In genomic region chrX:144732588-144732987, GRCh38 we compare ENCODE assay signal across 14 cellular contexts.
"Had no signal": no experiment of that assay in that cellular context is flagged by ENCODE, and none has a peak within 500 bp of the region (broad histone marks: within the 10 kb centered on the region; RNA-seq: fewer than 3 reads in every experiment).

No MANE protein-coding gene starts in this region.

- H3K27ac ChIP-seq: cardiac muscle cell, gastroesophageal sphincter, lower lobe of right lung, pancreas, skin epidermis, stomach, thyroid gland, uterus had no signal

- H3K4me1 ChIP-seq: gastroesophageal sphincter, lower lobe of right lung, pancreas, stomach, thyroid gland, uterus had no signal

- H3K9me3 ChIP-seq: gastroesophageal sphincter, lower lobe of right lung, pancreas, stomach, thyroid gland, uterus had no signal

- H3K9me3 Mint-ChIP-seq: activated naive CD8-positive, alpha-beta T cell treated with anti-CD3 and anti-CD28 coated beads for 36 hours had no signal

- H3K36me3 Mint-ChIP-seq: activated naive CD8-positive, alpha-beta T cell treated with anti-CD3 and anti-CD28 coated beads for 36 hours; naive B cell had no signal

- H3K27me3 Mint-ChIP-seq: activated naive CD8-positive, alpha-beta T cell treated with anti-CD3 and anti-CD28 coated beads for 36 hours; naive B cell had no signal

- ATAC-seq: gastroesophageal sphincter, lower lobe of right lung, pancreas had no signal

- H3K27me3 ChIP-seq: cardiac muscle cell, gastroesophageal sphincter, stomach, thyroid gland, uterus had no signal

- H3K4me3 Mint-ChIP-seq: activated naive CD8-positive, alpha-beta T cell treated with anti-CD3 and anti-CD28 coated beads for 36 hours; naive B cell had no signal

- H3K4me1 Mint-ChIP-seq: activated naive CD8-positive, alpha-beta T cell treated with anti-CD3 and anti-CD28 coated beads for 36 hours; naive B cell had no signal

- H3K4me3 ChIP-seq: cardiac muscle cell, gastroesophageal sphincter, lower lobe of right lung, pancreas, skin epidermis, stomach, thyroid gland, uterus had no signal

- DNase-seq: activated gamma-delta T cell; activated naive CD8-positive, alpha-beta T cell treated with anti-CD3 and anti-CD28 coated beads for 36 hours; activated T-cell treated with anti-CD3 and anti-CD28 coated beads, Interleukin-2, amount 50 U/mL, for 48 hours; lower lobe of right lung; naive B cell; pancreas; stimulated activated CD4-positive, alpha-beta T cell treated with anti-CD3 and anti-CD28 coated beads, Interleukin-4, amount 100 ng/mL, for 4 hours; stomach; thyroid gland; uterus had no signal

- FAIRE-seq: colon, pancreas had no signal

- H3K36me3 ChIP-seq: cardiac muscle cell, gastroesophageal sphincter, lower lobe of right lung, pancreas, stomach, thyroid gland, uterus had no signal
